Comparison of ENCODE assay signal across 33 cellular contexts in genomic region chr1:80878343-80878742, GRCh38.
"Had no signal": no experiment of that assay in that cellular context is flagged by ENCODE, and none has a peak within 500 bp of the region (broad histone marks: within the 10 kb centered on the region; RNA-seq: fewer than 3 reads in every experiment).

No MANE protein-coding gene starts in this region.

- H3K4me2 ChIP-seq: KMS-11 had no signal

- DNase-seq: Karpas-422, Kasumi-1, KG1, MG63, MM.1S, MV-4-11, NCI-H1048, NCI-H1092, NCI-H1092 treated with DMSO at 0.1 percent for 48 hours, NCI-H1105, NCI-H1105 treated with DMSO at 0.1 percent for 48 hours, NCI-H1417, NCI-H1436, NCI-H1436 treated with DMSO at 0.1 percent for 48 hours, NCI-H146, NCI-H1694, NCI-H1694 treated with DMSO at 0.1 percent for 48 hours, NCI-H187, NCI-H1930, NCI-H2029, NCI-H2029 treated with DMSO at 0.1 percent for 48 hours, NCI-H2081, NCI-H2081 treated with DMSO at 0.1 percent for 48 hours, NCI-H2107, NCI-H2171, NCI-H2171 treated with DMSO at 0.1 percent for 48 hours, NCI-H2227 treated with DMSO at 0.1 percent for 48 hours, NCI-H226, NCI-H345, NCI-H510A, NCI-H510A treated with DMSO at 0.1 percent for 48 hours, NCI-H524 had no signal

- H3K9me3 ChIP-seq: MG63 had no signal

- H3K4me3 ChIP-seq: MG63 had no signal

- H3K27ac ChIP-seq: KMS-11 had no signal

- H3K36me3 ChIP-seq: MG63 had no signal

- H3K9ac ChIP-seq: KMS-11 had no signal

- H3K27me3 ChIP-seq: MG63 had no signal
